In the genomic region with DNA sequence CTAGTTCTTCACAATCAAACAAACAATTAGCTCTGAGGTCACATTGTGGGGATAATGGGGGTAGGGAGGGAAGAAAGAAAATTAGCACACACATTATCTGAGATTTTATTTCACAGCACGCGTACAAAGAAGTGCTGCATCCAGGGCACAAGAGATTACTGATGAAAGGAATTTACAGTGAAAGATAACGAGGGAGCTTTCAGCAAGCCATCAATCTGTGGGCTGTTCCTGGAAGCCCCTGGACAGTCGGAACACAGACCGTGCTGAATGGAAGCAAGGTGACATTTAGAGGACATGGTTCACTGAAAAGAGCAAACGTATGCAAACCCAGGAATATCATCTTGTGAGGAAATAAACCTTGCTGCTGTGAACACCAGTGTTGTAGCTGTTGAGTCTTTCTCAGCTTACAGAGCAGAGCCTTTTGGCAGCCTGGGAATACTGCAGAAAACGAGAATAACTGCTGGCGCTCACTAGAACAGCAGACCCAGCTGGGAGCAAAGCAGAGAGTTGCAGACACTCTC, we compare ENCODE assay signal across 11 cellular contexts.
DNase-seq lines count a peak whose midpoint lies in the region; ATAC-seq, FAIRE-seq and TF ChIP-seq lines count a peak whose summit lies in the region.
"Had no signal": no experiment of that assay in that cellular context is flagged by ENCODE, and none has a peak within 500 bp of the region (broad histone marks: within the 10 kb centered on the region; RNA-seq: fewer than 3 reads in every experiment).

No MANE protein-coding gene starts in this region.

- H3K4me1 ChIP-seq in A673 (ENCODE audit: insufficient read depth, low read length, poor library complexity, severe bottlenecking) = peaks cover 24% of the 10 kb centered on the region
- H3K4me1 ChIP-seq in keratinocyte (ENCODE audit: control insufficient read depth, extremely low read depth, insufficient read depth, low read length) = peaks cover 15% of the 10 kb centered on the region

- no peak overlapping the region for H3K4me2 ChIP-seq in keratinocyte (ENCODE audit: control insufficient read depth, extremely low read depth, insufficient read depth, low read depth, low read length)

- no peak overlapping the region for H3K27ac Mint-ChIP-seq in activated naive CD4-positive, alpha-beta T cell treated with anti-CD3 and anti-CD28 coated beads, Interleukin-2, amount 50 U/mL, for 72 hours
- H3K27ac Mint-ChIP-seq: activated CD4-positive, alpha-beta T cell treated with anti-CD3 and anti-CD28 coated beads, Interleukin-2, amount 10 ng/mL, durations not matched to agents 24 days and 14 days; activated naive CD8-positive, alpha-beta T cell treated with anti-CD3 and anti-CD28 coated beads for 36 hours had no signal

- H3K36me3 ChIP-seq in A673 (ENCODE audit: insufficient read depth, low read length, poor library complexity, severe bottlenecking) = no peaks in the 10 kb centered on the region
- no peaks in the 10 kb centered on the region for H3K36me3 ChIP-seq in WERI-Rb-1
- H3K36me3 ChIP-seq in keratinocyte (ENCODE audit: control insufficient read depth in 2 of 2, extremely low read depth in 1 of 2, insufficient read depth in 2 of 2, low read length in 2 of 2) = no peaks in the 10 kb centered on the region

- no peak overlapping the region for H3K9ac ChIP-seq in keratinocyte (ENCODE audit: control insufficient read depth, extremely low read depth, insufficient read depth, low read length)

- peak; percentile 18 for DNase-seq in A673 (ENCODE audit: low spot score)
- DNase-seq in M059J (ENCODE audit: low read depth) = peak; percentile 8
- peak; percentile 9 for DNase-seq in WERI-Rb-1
- no peak for DNase-seq in keratinocyte (ENCODE audit: low read depth, low spot score)
- DNase-seq in activated naive CD4-positive, alpha-beta T cell treated with anti-CD3 and anti-CD28 coated beads, Interleukin-2, amount 50 U/mL, for 72 hours (ENCODE audit: low spot score in 2 of 2) = no peak
- DNase-seq in cerebellar nuclear complex (lab: John Stamatoyannopoulos, UW) = no peak
- DNase-seq: activated CD4-positive, alpha-beta T cell treated with anti-CD3 and anti-CD28 coated beads, Interleukin-2, amount 10 ng/mL, durations not matched to agents 24 days and 14 days; activated naive CD8-positive, alpha-beta T cell treated with anti-CD3 and anti-CD28 coated beads for 36 hours had no signal

- H3K9me3 ChIP-seq in A673 (ENCODE audit: low read depth, low read length, poor library complexity, severe bottlenecking) (no peaks in the 10 kb centered on the region), WERI-Rb-1 (ENCODE audit: severe bottlenecking) (no peaks in the 10 kb centered on the region), keratinocyte (ENCODE audit: control insufficient read depth, low read depth, low read length) (no peaks in the 10 kb centered on the region)

- no peaks in the 10 kb centered on the region for H4K20me1 ChIP-seq in keratinocyte (ENCODE audit: control insufficient read depth, extremely low read depth, insufficient read depth, low read length)

- H3K27ac ChIP-seq in A673 (ENCODE audit: low read depth, low read length, poor library complexity, severe bottlenecking) (peak overlapping the region; percentile 44), WERI-Rb-1 (no peak overlapping the region), keratinocyte (ENCODE audit: control insufficient read depth, insufficient read depth, low read length) (no peak overlapping the region)
- H3K27ac ChIP-seq: epithelial cell of prostate had no signal

- peaks cover 0 to 10% of the 10 kb centered on the region in 2 donors for H3K9me3 Mint-ChIP-seq in activated naive CD4-positive, alpha-beta T cell treated with anti-CD3 and anti-CD28 coated beads, Interleukin-2, amount 50 U/mL, for 72 hours
- H3K9me3 Mint-ChIP-seq: activated CD4-positive, alpha-beta T cell treated with anti-CD3 and anti-CD28 coated beads, Interleukin-2, amount 10 ng/mL, durations not matched to agents 24 days and 14 days; activated naive CD8-positive, alpha-beta T cell treated with anti-CD3 and anti-CD28 coated beads for 36 hours had no signal

- no peaks in the 10 kb centered on the region for H3K9me1 ChIP-seq in keratinocyte (ENCODE audit: control insufficient read depth, extremely low read depth, insufficient read depth, low read length)

- H3K36me3 Mint-ChIP-seq in activated naive CD4-positive, alpha-beta T cell treated with anti-CD3 and anti-CD28 coated beads, Interleukin-2, amount 50 U/mL, for 72 hours = no peaks in the 10 kb centered on the region
- H3K36me3 Mint-ChIP-seq: activated naive CD8-positive, alpha-beta T cell treated with anti-CD3 and anti-CD28 coated beads for 36 hours had no signal

- dilution Hi-C loops in keratinocyte (cut with MboI; ENCODE audit: extremely low pct_ligation_motif_present, low sequenced_read_pairs) = no loop called here

- H3K79me2 ChIP-seq in keratinocyte (ENCODE audit: control insufficient read depth, insufficient read depth, low read length) = no peaks in the 10 kb centered on the region

- H3K27me3 ChIP-seq in A673 (replicated peaks; ENCODE audit: insufficient read depth, low read depth, low read length, poor library complexity) (no peaks in the 10 kb centered on the region), WERI-Rb-1 (ENCODE audit: insufficient read depth, low read depth, severe bottlenecking) (no peaks in the 10 kb centered on the region), keratinocyte (ENCODE audit: control insufficient read depth, extremely low read depth, insufficient read depth, low read length) (no peaks in the 10 kb centered on the region)

- H3K4me3 ChIP-seq in A673 (ENCODE audit: low read depth, low read length, poor library complexity, severe bottlenecking) (no peak overlapping the region), WERI-Rb-1 (ENCODE audit: low read depth, low read length) (peak overlapping the region; percentile 9; the same call in 1 of the 2 replicates), keratinocyte (ENCODE audit: control insufficient read depth in 2 of 3, extremely low read depth in 1 of 3, insufficient read depth in 2 of 3, low read depth in 1 of 3, low read length in 3 of 3) (no peak overlapping the region)

- no TSS peak for BruUV-seq in A673 (replicated peaks; lab: Mats Ljungman, UMichigan)

- no peak overlapping the region for H2AFZ ChIP-seq in keratinocyte (ENCODE audit: control insufficient read depth, low read length)

- intact Hi-C loops in A673 (cut with micrococcal nuclease; ENCODE audit: unreplicated experiment) = no loop called here

- CTCF ChIA-PET in A673 (lab: Charles Lee) = no interaction called here

- FAIRE-seq in keratinocyte (lab: Jason Lieb, UNC) = peak; percentile 9

- POLR2A ChIA-PET in A673 (lab: Charles Lee; ENCODE audit: low non-redundant PET) = interaction anchor here (0.6 kb wide), 1 partner anchor 545 kb away, joined by 3 read pairs; no protein-coding TSS in a partner anchor

- ATAC-seq in activated naive CD4-positive, alpha-beta T cell treated with anti-CD3 and anti-CD28 coated beads, Interleukin-2, amount 50 U/mL, for 72 hours = no peak
- no peak for ATAC-seq in HG02938 (IDR thresholded peaks at IDR 0.05; ENCODE audit: unreplicated experiment)
- ATAC-seq in GM18870 (IDR thresholded peaks at IDR 0.05; ENCODE audit: unreplicated experiment) = no peak

- TF ChIP-seq CTCF in A673 (conservative IDR thresholded peaks at IDR 0.05; ENCODE audit: low read depth, low read length) = no peak
- no peak for TF ChIP-seq CTCF in WERI-Rb-1 (IDR thresholded peaks at IDR 0.05; ENCODE audit: low read depth, low read length)
- no peak for TF ChIP-seq CTCF in keratinocyte (optimal IDR thresholded peaks at IDR 0.05 in 1 of 3, IDR thresholded peaks at IDR 0.05 in 1 of 3, conservative IDR thresholded peaks at IDR 0.05 in 1 of 3; ENCODE audit: extremely low read depth in 1 of 3, insufficient read depth in 2 of 3, low read length in 3 of 3)

Comparison
In these comparisons a context has a peak if more than half of its experiments do, and no peak if none do; other contexts are left out.
1. DNase-seq: peak in A673 (single experiment), M059J (single experiment) and WERI-Rb-1 (single experiment); none in keratinocyte (single experiment), activated naive CD4-positive, alpha-beta T cell treated with anti-CD3 and anti-CD28 coated beads, Interleukin-2, amount 50 U/mL, for 72 hours (0 of 2) and cerebellar nuclear complex (0 of 2).